Comparison of ENCODE assay signal across 19 cellular contexts in genomic region chrX:152824841-152825374, GRCh38. TPM values are rescaled to one million over a fixed set of nuclear protein-coding genes. Genes with fewer than 3 reads are reported as not detected.
"Had no signal": no experiment of that assay in that cellular context is flagged by ENCODE, and none has a peak within 500 bp of the region (broad histone marks: within the 10 kb centered on the region; RNA-seq: fewer than 3 reads in every experiment).

No MANE protein-coding gene starts in this region.

- H3K4me1 ChIP-seq: ascending aorta, parathyroid adenoma, testis had no signal

- H3K4me3 ChIP-seq: ascending aorta, lung, spleen, testis had no signal

- FAIRE-seq: frontal cortex, keratinocyte had no signal

- H3K27ac ChIP-seq: ascending aorta, parathyroid adenoma, spleen, testis had no signal

- DNase-seq: activated CD4-positive, alpha-beta T cell treated with anti-CD3 and anti-CD28 coated beads, Interleukin-2, amount 50 U/mL, for 1 hour; activated CD8-positive, alpha-beta memory T cell treated with anti-CD3 and anti-CD28 coated beads, Interleukin-2, amount 50 U/mL, for 4 hours; activated effector memory CD4-positive, alpha-beta T cell treated with anti-CD3 and anti-CD28 coated beads, Interleukin-2, amount 50 U/mL, for 16 hours; activated T-cell treated with anti-CD3 and anti-CD28 coated beads, Interleukin-2, amount 50 U/mL, for 4 hours; cerebellar nuclear complex; cortex of kidney; effector CD4-positive, alpha-beta T cell; retina; spleen; stimulated activated CD4-positive, alpha-beta T cell treated with anti-CD3 and anti-CD28 coated beads, Interleukin-4, amount 100 ng/mL, for 4 hours; testis had no signal

- H3K9me3 ChIP-seq: ascending aorta, spleen, testis had no signal

- H3K79me2 ChIP-seq: parathyroid adenoma had no signal

- H3K9ac ChIP-seq: parathyroid adenoma had no signal

- H2AFZ ChIP-seq: parathyroid adenoma had no signal

- H3K27me3 ChIP-seq: ascending aorta, testis had no signal

RNA-seq across cellular contexts. Expression of gene MAGEA6, which starts 55.4 kb away (rescaled TPM):
- total RNA-seq: activated T-cell treated with anti-CD3 and anti-CD28 coated beads, Interleukin-2, amount 50 U/mL, for 4 hours; ascending aorta; frontal cortex; lung; mesothelial cell of epicardium; natural killer cell treated with Interleukin-12 subunit alpha and Interleukin-12 subunit beta and Interleukin-15 and Interleukin-18, amount 100 ng/mL, for 72 hours; spleen had no signal
- polyA plus RNA-seq: adipose tissue, keratinocyte, lung, spleen had no signal
